Comparison of ENCODE assay signal across 17 cellular contexts in the genomic region with DNA sequence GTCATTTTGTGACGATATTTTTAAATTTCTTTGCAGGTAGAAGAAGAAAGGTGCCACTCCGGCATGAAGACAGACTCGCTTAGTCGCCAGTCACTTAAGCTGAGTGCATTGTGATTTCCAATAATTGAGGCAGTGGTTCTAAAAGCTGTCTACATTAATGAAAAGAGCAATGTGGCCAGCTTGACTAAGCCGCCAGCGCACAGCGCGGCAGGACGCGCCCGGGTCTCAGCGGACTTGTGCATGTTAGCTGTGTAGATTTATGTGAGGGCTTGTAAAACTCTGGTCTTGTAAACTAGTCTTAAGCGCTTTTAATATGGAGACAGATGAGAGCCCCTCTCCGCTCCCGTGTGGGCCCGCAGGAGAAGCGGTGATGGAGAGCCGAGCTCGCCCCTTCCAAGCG. TPM values are rescaled to one million over a fixed set of nuclear protein-coding genes. Genes with fewer than 3 reads are reported as not detected.
DNase-seq lines count a peak whose midpoint lies in the region; ATAC-seq, FAIRE-seq and TF ChIP-seq lines count a peak whose summit lies in the region.
"Had no signal": no experiment of that assay in that cellular context is flagged by ENCODE, and none has a peak within 500 bp of the region (broad histone marks: within the 10 kb centered on the region; RNA-seq: fewer than 3 reads in every experiment).

No MANE protein-coding gene starts in this region.

- H3F3A ChIP-seq in GM23338 (replicated peaks; ENCODE audit: low read depth), result peaks cover 34% of the 10 kb centered on the region

- H3K4me2 ChIP-seq in BLaER1, result no peak overlapping the region
- no peak overlapping the region for H3K4me2 ChIP-seq in GM23338
- H3K4me2 ChIP-seq in H1 (ENCODE audit: insufficient read depth in 1 of 2, low read depth in 2 of 2, low read length in 2 of 2), result no peak overlapping the region
- H3K4me2 ChIP-seq in neuronal stem cell (ENCODE audit: insufficient read depth, low read length, poor library complexity, severe bottlenecking), result no peak overlapping the region
- H3K4me2 ChIP-seq: KMS-11 had no signal

- DNase-seq in GM23338 (ENCODE audit: low spot score) (no peak), H1 (ENCODE audit: low read depth in 1 of 2, low spot score in 2 of 2) (no peak), neuronal stem cell (ENCODE audit: low spot score) (no peak), GF-D8 (lab: John Stamatoyannopoulos, UW) (no peak), nucleus accumbens (lab: John Stamatoyannopoulos, UW) (no peak), RKO (ENCODE audit: low spot score) (no peak)
- DNase-seq: GOT3, NCI-H2029, NCI-H345, NCI-H524 treated with DMSO at 0.1 percent for 48 hours, RPMI8226 had no signal

- no peak overlapping the region for H4K5ac ChIP-seq in H1 (ENCODE audit: insufficient read length, low read depth, low read length)

- POLR2A ChIA-PET in H1 (lab: Charles Lee; ENCODE audit: partially characterized antibody), result interaction anchor here (1.0 to 29.4 kb wide), 7 partner anchors 8 to 115 kb away, joined by 3 to 598 read pairs (median 4); a partner anchor contains a TSS

- peaks cover 35% of the 10 kb centered on the region for H3K27me3 Mint-ChIP-seq in GM23338 (ENCODE audit: insufficient read depth, low read depth, poor library complexity)

- H3K23ac ChIP-seq in H1 (ENCODE audit: insufficient read length) (no peak overlapping the region), neuronal stem cell (ENCODE audit: low read depth, low read length, poor library complexity) (peak overlapping the region; percentile 35)

- peaks cover 36% of the 10 kb centered on the region for H3K4me1 Mint-ChIP-seq in GM23338

- FAIRE-seq in H1 (lab: Jason Lieb, UNC), result no peak
- FAIRE-seq: D721Med, GM12892, GM18507 had no signal

- H4K8ac ChIP-seq in H1 (ENCODE audit: extremely low read depth, insufficient read depth, low read length) (peak overlapping the region; percentile 1; the same call in 1 of the 2 replicates), neuronal stem cell (ENCODE audit: low read depth, low read length) (no peak overlapping the region)

- TF ChIP-seq EP300 in H1 (IDR thresholded peaks at IDR 0.05; ENCODE audit: borderline replicate concordance in 1 of 2, low read depth in 2 of 2, low read length in 2 of 2), result no peak

- H3K36me3 ChIP-seq in BLaER1, result peaks cover 80% of the 10 kb centered on the region
- H3K36me3 ChIP-seq in GM23338 (ENCODE audit: insufficient read depth), result peaks cover 36% of the 10 kb centered on the region
- peaks cover 45 to 51% (median 49%) of the 10 kb centered on the region in 4 experiments for H3K36me3 ChIP-seq in H1 (ENCODE audit: control insufficient read depth in 2 of 4, insufficient read depth in 4 of 4, low read length in 3 of 4)
- peaks cover 53 to 94% of the 10 kb centered on the region in 2 donors for H3K36me3 ChIP-seq in neuronal stem cell (replicated peaks in 1 of 2; ENCODE audit: control insufficient read depth in 2 of 2, insufficient read depth in 2 of 2, low read length in 2 of 2)

- H3K23me2 ChIP-seq in H1 (ENCODE audit: low read depth, low read length), result peaks cover 7% of the 10 kb centered on the region

- H3K79me1 ChIP-seq in H1 (ENCODE audit: low read depth, low read length), result peaks cover 35% of the 10 kb centered on the region
- H3K79me1 ChIP-seq in neuronal stem cell (ENCODE audit: low read depth, low read length), result peaks cover 45% of the 10 kb centered on the region

- H3K18ac ChIP-seq in H1 (ENCODE audit: extremely low read depth, low read length) (no peak overlapping the region), neuronal stem cell (ENCODE audit: low read length) (no peak overlapping the region)

- H3K9me3 ChIP-seq in BLaER1, result no peaks in the 10 kb centered on the region
- H3K9me3 ChIP-seq in H1 (ENCODE audit: insufficient read depth in 2 of 2, low read depth in 1 of 2, low read length in 1 of 2), result no peaks in the 10 kb centered on the region
- H3K9me3 ChIP-seq in neuronal stem cell (replicated peaks in 1 of 2; ENCODE audit: control insufficient read depth in 2 of 2, insufficient read depth in 1 of 2, low read depth in 1 of 2, low read length in 2 of 2), result no peaks in the 10 kb centered on the region
- H3K9me3 ChIP-seq: BLaER1 treated with 17β-estradiol and CSF1 and Interleukin-3, amounts not matched to agents 10 nM and 100 nM had no signal

- no peak overlapping the region for H2BK15ac ChIP-seq in H1 (ENCODE audit: low read length)
- no peak overlapping the region for H2BK15ac ChIP-seq in neuronal stem cell (ENCODE audit: low read length)

- H2BK20ac ChIP-seq in H1 (ENCODE audit: low read length), result no peak overlapping the region

- 95% methylated on average over 20 of the region's 20 CpGs; no CpG with 5 or more reads in 1 of the 2 experiments for WGBS in H1 (ENCODE audit: extremely low coverage in 1 of 2, insufficient coverage in 1 of 2, insufficient read length in 1 of 2, insufficient replicate concordance in 2 of 2, low coverage in 1 of 2, low lambda C conversion rate in 2 of 2, missing lambda C conversion rate in 1 of 2), 2 experiments
- WGBS in neuronal stem cell (ENCODE audit: extremely low coverage in 2 of 2, insufficient read length in 2 of 2, insufficient replicate concordance in 1 of 2), 2 donors, result no CpG with 5 or more reads among the region's 20 CpGs

- H3K4me3 Mint-ChIP-seq in GM23338, result no peak overlapping the region

- H4K91ac ChIP-seq in H1 (replicated peaks; ENCODE audit: insufficient read length, low read length), result no peak overlapping the region
- no peak overlapping the region for H4K91ac ChIP-seq in neuronal stem cell (ENCODE audit: low read depth, low read length, poor library complexity)

- H3K9ac ChIP-seq in BLaER1 (0 out of 2 replicates have a peak overlapping the region, but pooled peaks have one; percentile 21), H1 (replicated peaks in 1 of 4; ENCODE audit: extremely low read depth in 1 of 4, low read depth in 3 of 4, low read length in 3 of 4) (no peak overlapping the region), neuronal stem cell (ENCODE audit: low read depth, low read length, poor library complexity) (no peak overlapping the region)
- H3K9ac ChIP-seq: KMS-11 had no signal

- H3K27ac ChIP-seq in BLaER1 (0 out of 2 replicates have a peak overlapping the region, but pooled peaks have one; percentile 5), GM23338 (ENCODE audit: low read depth) (peak overlapping the region; percentile 69; the same call in 1 of the 2 replicates), H1 (ENCODE audit: low read depth, low read length) (no peak overlapping the region), neuronal stem cell (replicated peaks; ENCODE audit: low read length) (no peak overlapping the region)
- H3K27ac ChIP-seq: KMS-11 had no signal

- H3K27me3 ChIP-seq in BLaER1, result no peaks in the 10 kb centered on the region
- no peaks in the 10 kb centered on the region for H3K27me3 ChIP-seq in GM23338 (ENCODE audit: insufficient read depth)
- no peaks in the 10 kb centered on the region for H3K27me3 ChIP-seq in H1 (replicated peaks in 1 of 4; ENCODE audit: control insufficient read depth in 3 of 4, extremely low read depth in 1 of 4, insufficient read depth in 3 of 4, low read length in 3 of 4)
- no peaks in the 10 kb centered on the region for H3K27me3 ChIP-seq in neuronal stem cell (ENCODE audit: control insufficient read depth in 3 of 3, insufficient read depth in 3 of 3, low read depth in 1 of 3, low read length in 3 of 3)
- H3K27me3 ChIP-seq: BLaER1 treated with 17β-estradiol and CSF1 and Interleukin-3, amounts not matched to agents 10 nM and 100 nM had no signal

- no peak for TF ChIP-seq RAD21 in H1 (IDR thresholded peaks at IDR 0.05 in 1 of 2, conservative IDR thresholded peaks at IDR 0.05 in 1 of 2; ENCODE audit: low read depth in 2 of 2, low read length in 2 of 2)

- H4K20me1 ChIP-seq in BLaER1, result peaks cover 100% of the 10 kb centered on the region
- H4K20me1 ChIP-seq in GM23338 (replicated peaks; ENCODE audit: insufficient read depth), result peaks cover 61% of the 10 kb centered on the region
- peaks cover 25 to 61% of the 10 kb centered on the region in 2 experiments for H4K20me1 ChIP-seq in H1 (replicated peaks in 1 of 2; ENCODE audit: control insufficient read depth in 1 of 2, insufficient read depth in 2 of 2, low read length in 2 of 2)

- no peak for TF ChIP-seq POLR2A in H1 (IDR thresholded peaks at IDR 0.05; ENCODE audit: control extremely low read depth in 1 of 2, low read depth in 2 of 2, low read length in 2 of 2)

- 0 out of 2 replicates have a peak overlapping the region, but pooled peaks have one; percentile 92 for H3K27ac Mint-ChIP-seq in GM23338

- H2BK12ac ChIP-seq in H1 (ENCODE audit: low read depth, low read length), result no peak overlapping the region
- no peak overlapping the region for H2BK12ac ChIP-seq in neuronal stem cell (ENCODE audit: low read length)

- H2BK120ac ChIP-seq in H1 (replicated peaks; ENCODE audit: low read depth, low read length) (no peak overlapping the region), neuronal stem cell (ENCODE audit: low read depth, low read length) (no peak overlapping the region)

- no peaks in the 10 kb centered on the region for H3K9me2 ChIP-seq in GM23338 (ENCODE audit: insufficient read depth)

- H3K4ac ChIP-seq in H1 (replicated peaks; ENCODE audit: insufficient read length, low read depth, low read length), result no peak overlapping the region
- H3K4ac ChIP-seq in neuronal stem cell (ENCODE audit: low read length), result no peak overlapping the region

- ATAC-seq in GM23338, result no peak

- peaks cover 46% of the 10 kb centered on the region for H3K4me1 ChIP-seq in BLaER1
- H3K4me1 ChIP-seq in GM23338 (ENCODE audit: insufficient read depth), result peaks cover 12% of the 10 kb centered on the region; the same call in 1 of the 2 replicates
- peaks cover 3 to 19% (median 10%) of the 10 kb centered on the region in 4 experiments; a peak in 6 of 7 replicates for H3K4me1 ChIP-seq in H1 (replicated peaks in 1 of 4; ENCODE audit: control insufficient read depth in 3 of 4, insufficient read depth in 4 of 4, low read length in 3 of 4)
- H3K4me1 ChIP-seq in neuronal stem cell (ENCODE audit: control insufficient read depth in 2 of 2, insufficient read depth in 1 of 2, low read depth in 1 of 2, low read length in 2 of 2), result peaks cover 18 to 22% of the 10 kb centered on the region in 2 donors

- H3K9me3 Mint-ChIP-seq in GM23338, result no peaks in the 10 kb centered on the region; the same call in 2 of the 3 replicates

- H3K56ac ChIP-seq in H1 (replicated peaks; ENCODE audit: insufficient read length, low read depth, low read length), result no peak overlapping the region

- no peak overlapping the region for H2AK5ac ChIP-seq in H1 (ENCODE audit: low read depth, low read length)
- no peak overlapping the region for H2AK5ac ChIP-seq in neuronal stem cell (ENCODE audit: low read depth, low read length)

- CTCF ChIA-PET in H1 (lab: Charles Lee; ENCODE audit: partially characterized antibody), result interaction anchor here (0.7 to 4.3 kb wide), 16 partner anchors 10 to 134 kb away, joined by 3 to 18 read pairs (median 7); a partner anchor contains a TSS

- TF ChIP-seq CTCF in GM23338 (conservative IDR thresholded peaks at IDR 0.05; ENCODE audit: low read depth in 2 of 2) (no peak), H1 (IDR thresholded peaks at IDR 0.05; ENCODE audit: control extremely low read depth in 1 of 3, insufficient read depth in 1 of 3, low read depth in 1 of 3, low read length in 3 of 3) (no peak)

- H3K14ac ChIP-seq in H1 (ENCODE audit: insufficient read length), result no peak overlapping the region
- H3K14ac ChIP-seq in neuronal stem cell (ENCODE audit: low read length), result no peak overlapping the region

- peaks cover 73% of the 10 kb centered on the region for H3K36me3 Mint-ChIP-seq in GM23338 (ENCODE audit: low read depth)

- peaks cover 82% of the 10 kb centered on the region for H3K79me2 ChIP-seq in GM23338 (replicated peaks; ENCODE audit: insufficient read depth)
- peaks cover 26 to 67% of the 10 kb centered on the region in 2 experiments for H3K79me2 ChIP-seq in H1 (ENCODE audit: control insufficient read depth in 1 of 2, insufficient read depth in 2 of 2, low read length in 2 of 2)

- H2BK5ac ChIP-seq in H1 (ENCODE audit: low read depth, low read length) (no peak overlapping the region), neuronal stem cell (ENCODE audit: low read length) (no peak overlapping the region)

- H2AFZ ChIP-seq in GM23338, result no peak overlapping the region
- no peak overlapping the region for H2AFZ ChIP-seq in H1 (ENCODE audit: low read length)
- no peak overlapping the region for H2AFZ ChIP-seq in neuronal stem cell (ENCODE audit: low read length)

- H3K4me3 ChIP-seq in BLaER1 (no peak overlapping the region), GM23338 (no peak overlapping the region), H1 (ENCODE audit: extremely low read depth in 1 of 4, insufficient read depth in 2 of 4, low read depth in 3 of 4, low read length in 4 of 4) (no peak overlapping the region), neuronal stem cell (ENCODE audit: low read length in 2 of 2) (no peak overlapping the region)
- H3K4me3 ChIP-seq: BLaER1 treated with 17β-estradiol and CSF1 and Interleukin-3, amounts not matched to agents 10 nM and 100 nM had no signal

RNA-seq across cellular contexts. Expression of a gene that starts 5.6 kb away (rescaled TPM):
- 41.6 and 48.9 TPM in 2 replicates for total RNA-seq in GM23338 (2014; rRNA removed; shearing (Covaris generic))
- polyA plus RNA-seq in GM23338 (2016; fragmentation: Nextera tagmentation; extraction: Ambion mirVana) (11.4 and 12.2 TPM in 2 replicates), H1 (2011; rRNA removed) (23.7 and 42.5 TPM in 2 replicates)
- 42.3 and 43.7 TPM in 2 replicates for total RNA-seq in H1 (2021; fragmentation: NEBNext Ultra II Directional; extraction: Animal tissue kit (Norgen Biotek cat#: 25700))
- polyA plus RNA-seq in H1 (2011; cell fraction: cytosol; rRNA removed), result 36.9 TPM
- 172 TPM for polyA plus RNA-seq in H1 (2011; cell fraction: nucleus; rRNA removed)
- 33.0 to 43.7 TPM (median 38.6 TPM) in 4 replicates for polyA plus RNA-seq in H1 (2012, experiment 1 of 2)
- polyA plus RNA-seq in H1 (2012, experiment 2 of 2), result 12.7 TPM
- polyA plus RNA-seq in H1 (2013, experiment 1 of 2), result 26.6 TPM
- 22.8 TPM for polyA plus RNA-seq in H1 (2013, experiment 2 of 2)
- polyA minus RNA-seq in H1 (2011; rRNA and poly(A)+ RNA removed), result 31.8 and 33.0 TPM in 2 replicates
- polyA minus RNA-seq in H1 (2011; cell fraction: cytosol; rRNA and poly(A)+ RNA removed), result 26.9 TPM
- polyA minus RNA-seq in H1 (2011; cell fraction: nucleus; rRNA and poly(A)+ RNA removed), result 60.0 TPM
- polyA plus RNA-seq in neuronal stem cell (2013, experiment 1 of 2), result 16.3 TPM
- 16.3 TPM for polyA plus RNA-seq in neuronal stem cell (2013, experiment 2 of 2)

RNA-seq across cellular contexts. Expression of a gene that starts 30.3 kb away (rescaled TPM):
- total RNA-seq in GM23338 (2014; rRNA removed; shearing (Covaris generic)), result 987 and 1,206 TPM in 2 replicates
- polyA plus RNA-seq in GM23338 (2016; fragmentation: Nextera tagmentation; extraction: Ambion mirVana) (988 and 1,014 TPM in 2 replicates), H1 (2011; rRNA removed) (343 and 465 TPM in 2 replicates)
- 484 and 495 TPM in 2 replicates for total RNA-seq in H1 (2021; fragmentation: NEBNext Ultra II Directional; extraction: Animal tissue kit (Norgen Biotek cat#: 25700))
- 587 TPM for polyA plus RNA-seq in H1 (2011; cell fraction: cytosol; rRNA removed)
- polyA plus RNA-seq in H1 (2011; cell fraction: nucleus; rRNA removed), result 423 TPM
- polyA plus RNA-seq in H1 (2012, experiment 1 of 2), result 421 to 441 TPM (median 430 TPM) in 4 replicates
- polyA plus RNA-seq in H1 (2012, experiment 2 of 2), result 333 TPM
- 541 TPM for polyA plus RNA-seq in H1 (2013, experiment 1 of 2)
- 525 TPM for polyA plus RNA-seq in H1 (2013, experiment 2 of 2)
- polyA minus RNA-seq in H1 (2011; rRNA and poly(A)+ RNA removed), result 220 and 269 TPM in 2 replicates
- polyA minus RNA-seq in H1 (2011; cell fraction: cytosol; rRNA and poly(A)+ RNA removed), result 274 TPM
- 169 TPM for polyA minus RNA-seq in H1 (2011; cell fraction: nucleus; rRNA and poly(A)+ RNA removed)
- 496 TPM for polyA plus RNA-seq in neuronal stem cell (2013, experiment 1 of 2)
- polyA plus RNA-seq in neuronal stem cell (2013, experiment 2 of 2), result 494 TPM

RNA-seq across cellular contexts. Expression of a gene that starts 31.4 kb away (rescaled TPM):
- total RNA-seq in GM23338 (2014; rRNA removed; shearing (Covaris generic)), result 56.4 and 61.3 TPM in 2 replicates
- polyA plus RNA-seq in GM23338 (2016; fragmentation: Nextera tagmentation; extraction: Ambion mirVana), result 41.3 and 42.9 TPM in 2 replicates
- total RNA-seq in H1 (2021; fragmentation: NEBNext Ultra II Directional; extraction: Animal tissue kit (Norgen Biotek cat#: 25700)), result 44.9 and 47.9 TPM in 2 replicates
- polyA plus RNA-seq in H1 (2011; rRNA removed), result 50.3 and 73.2 TPM in 2 replicates
- polyA plus RNA-seq in H1 (2011; cell fraction: cytosol; rRNA removed), result 65.7 TPM
- polyA plus RNA-seq in H1 (2011; cell fraction: nucleus; rRNA removed), result 307 TPM
- polyA plus RNA-seq in H1 (2012, experiment 1 of 2), result 45.4 to 62.4 TPM (median 53.1 TPM) in 4 replicates
- 32.7 TPM for polyA plus RNA-seq in H1 (2012, experiment 2 of 2)
- 36.2 TPM for polyA plus RNA-seq in H1 (2013, experiment 1 of 2)
- polyA plus RNA-seq in H1 (2013, experiment 2 of 2), result 32.7 TPM
- polyA minus RNA-seq in H1 (2011; rRNA and poly(A)+ RNA removed), result 23.1 and 26.5 TPM in 2 replicates
- 46.8 TPM for polyA minus RNA-seq in H1 (2011; cell fraction: cytosol; rRNA and poly(A)+ RNA removed)
- 94.9 TPM for polyA minus RNA-seq in H1 (2011; cell fraction: nucleus; rRNA and poly(A)+ RNA removed)
- polyA plus RNA-seq in neuronal stem cell (2013, experiment 1 of 2), result 21.2 TPM
- 21.9 TPM for polyA plus RNA-seq in neuronal stem cell (2013, experiment 2 of 2)

RNA-seq across cellular contexts. Expression of a gene that starts 46.0 kb away (rescaled TPM):
- 26.1 and 47.6 TPM in 2 replicates for total RNA-seq in GM23338 (2014; rRNA removed; shearing (Covaris generic))
- polyA plus RNA-seq in GM23338 (2016; fragmentation: Nextera tagmentation; extraction: Ambion mirVana), result 13.7 and 22.1 TPM in 2 replicates
- total RNA-seq in H1 (2021; fragmentation: NEBNext Ultra II Directional; extraction: Animal tissue kit (Norgen Biotek cat#: 25700)), result 64.0 and 65.6 TPM in 2 replicates
- 18.6 and 44.4 TPM in 2 replicates for polyA plus RNA-seq in H1 (2011; rRNA removed)
- 21.0 TPM for polyA plus RNA-seq in H1 (2011; cell fraction: cytosol; rRNA removed)
- 143 TPM for polyA plus RNA-seq in H1 (2011; cell fraction: nucleus; rRNA removed)
- polyA plus RNA-seq in H1 (2012, experiment 1 of 2), result 17.5 to 48.9 TPM (median 42.8 TPM) in 4 replicates
- polyA plus RNA-seq in H1 (2012, experiment 2 of 2), result 14.6 TPM
- polyA plus RNA-seq in H1 (2013, experiment 1 of 2), result 55.6 TPM
- polyA plus RNA-seq in H1 (2013, experiment 2 of 2), result 52.7 TPM
- polyA minus RNA-seq in H1 (2011; rRNA and poly(A)+ RNA removed), result 8.0 and 13.3 TPM in 2 replicates
- polyA minus RNA-seq in H1 (2011; cell fraction: cytosol; rRNA and poly(A)+ RNA removed), result 22.4 TPM
- 26.6 TPM for polyA minus RNA-seq in H1 (2011; cell fraction: nucleus; rRNA and poly(A)+ RNA removed)
- polyA plus RNA-seq in neuronal stem cell (2013, experiment 1 of 2), result 44.3 TPM
- 42.8 TPM for polyA plus RNA-seq in neuronal stem cell (2013, experiment 2 of 2)

Comparison
In these comparisons a context has a peak if more than half of its experiments do, and no peak if none do; other contexts are left out.
1. H3K27ac ChIP-seq: peak in BLaER1 (single experiment) and GM23338 (single experiment); none in H1 (single experiment) and neuronal stem cell (single experiment).